Comparison of ENCODE assay signal across 33 cellular contexts in genomic region chr1:22983944-22984343, GRCh38. TPM values are rescaled to one million over a fixed set of nuclear protein-coding genes. Genes with fewer than 3 reads are reported as not detected.
"Had no signal": no experiment of that assay in that cellular context is flagged by ENCODE, and none has a peak within 500 bp of the region (broad histone marks: within the 10 kb centered on the region; RNA-seq: fewer than 3 reads in every experiment).

No MANE protein-coding gene starts in this region.

- H3K27ac Mint-ChIP-seq: activated CD4-positive, alpha-beta T cell treated with anti-CD3 and anti-CD28 coated beads, Interleukin-2, amount 10 ng/mL, durations not matched to agents 7 days and 5 days; activated CD8-positive, alpha-beta T cell treated with anti-CD3 and anti-CD28 coated beads, Interleukin-2, amount 10 ng/mL, durations not matched to agents 7 days and 5 days; activated naive CD4-positive, alpha-beta T cell treated with anti-CD3 and anti-CD28 coated beads for 36 hours; activated naive CD4-positive, alpha-beta T cell treated with anti-CD3 and anti-CD28 coated beads, Interleukin-2, amount 50 U/mL, for 72 hours; activated T-helper 1 cell treated with anti-CD3 and anti-CD28 coated beads, Interleukin-12 subunit alpha, Interleukin-12 subunit beta, Interleukin-2, Interleukin-4 antibody, amounts not matched to agents 30 ng/mL and 10 ng/mL and 1 ng/mL, durations not matched to agents 14 hours and 24 hours and 36 hours; T-helper 1 cell treated with Interleukin-12 subunit alpha and Interleukin-12 subunit beta and Interleukin-4 antibody, amounts not matched to agents 30 μg/mL and 1 μg/mL, for 36 hours; T-helper 2 cell treated with Interferon-gamma antibody and Interleukin-4, amounts not matched to agents 5 μg/mL and 100 μg/mL, for 36 hours had no signal

- H3K4me3 Mint-ChIP-seq: activated CD4-positive, alpha-beta T cell treated with anti-CD3 and anti-CD28 coated beads, Interleukin-2, amount 10 ng/mL, durations not matched to agents 7 days and 5 days; activated CD8-positive, alpha-beta T cell treated with anti-CD3 and anti-CD28 coated beads, Interleukin-2, amount 10 ng/mL, durations not matched to agents 7 days and 5 days; activated naive CD4-positive, alpha-beta T cell treated with anti-CD3 and anti-CD28 coated beads for 36 hours; activated T-cell treated with anti-CD3 and anti-CD28 coated beads, Interleukin-2, amount 50 U/mL, for 4 hours; activated T-helper 1 cell treated with anti-CD3 and anti-CD28 coated beads, Interleukin-12 subunit alpha, Interleukin-12 subunit beta, Interleukin-2, Interleukin-4 antibody, amounts not matched to agents 30 ng/mL and 10 ng/mL and 1 ng/mL, durations not matched to agents 14 hours and 24 hours and 36 hours; T-helper 1 cell treated with Interleukin-12 subunit alpha and Interleukin-12 subunit beta and Interleukin-4 antibody, amounts not matched to agents 30 μg/mL and 1 μg/mL, for 36 hours; T-helper 2 cell treated with Interferon-gamma antibody and Interleukin-4, amounts not matched to agents 5 μg/mL and 100 μg/mL, for 36 hours had no signal

- H3K27me3 ChIP-seq: adrenal gland, body of pancreas, breast epithelium had no signal

- H3K4me1 ChIP-seq: body of pancreas, breast epithelium had no signal

- H3K27ac ChIP-seq: adrenal gland, body of pancreas, breast epithelium, KMS-11, RWPE1 had no signal

- H3K4me2 ChIP-seq: KMS-11 had no signal

- H3K36me3 Mint-ChIP-seq: activated naive CD4-positive, alpha-beta T cell treated with anti-CD3 and anti-CD28 coated beads, Interleukin-2, amount 50 U/mL, for 72 hours had no signal

- H3K9ac ChIP-seq: KMS-11 had no signal

- H3K36me3 ChIP-seq: adrenal gland, breast epithelium had no signal

- DNase-seq: activated CD4-positive, alpha-beta T cell treated with anti-CD3 and anti-CD28 coated beads, Interleukin-2, amount 10 ng/mL, durations not matched to agents 7 days and 5 days; activated CD4-positive, alpha-beta T cell treated with anti-CD3 and anti-CD28 coated beads, Interleukin-2, amount 50 U/mL, for 48 hours; activated CD8-positive, alpha-beta T cell treated with anti-CD3 and anti-CD28 coated beads, Interleukin-2, amount 10 ng/mL, durations not matched to agents 7 days and 5 days; activated gamma-delta T cell treated with Interleukin-2 at 50 U/mL for 16 hours; activated naive CD4-positive, alpha-beta T cell treated with anti-CD3 and anti-CD28 coated beads for 36 hours; activated T-cell treated with anti-CD3 and anti-CD28 coated beads, Interleukin-2, amount 50 U/mL, for 4 hours; body of pancreas; NCI-H1105; NCI-H1417 treated with DMSO at 0.1 percent for 48 hours; NCI-H187 treated with DMSO at 0.1 percent for 48 hours; NCI-H2081; NCI-H2171 treated with DMSO at 0.1 percent for 48 hours; NCI-H345; NCI-H524 treated with DMSO at 0.1 percent for 48 hours; NCI-H748 treated with DMSO at 0.1 percent for 48 hours; NK-92 treated with Interleukin-12 subunit alpha and Interleukin-12 subunit beta, amount 100 ng/mL, for 24 hours; PC-3; SIG-M5 had no signal

- H3K4me1 Mint-ChIP-seq: activated CD4-positive, alpha-beta T cell treated with anti-CD3 and anti-CD28 coated beads, Interleukin-2, amount 10 ng/mL, durations not matched to agents 7 days and 5 days had no signal

- ATAC-seq: activated CD8-positive, alpha-beta T cell treated with anti-CD3 and anti-CD28 coated beads, Interleukin-2, amount 10 ng/mL, durations not matched to agents 7 days and 5 days; activated naive CD4-positive, alpha-beta T cell treated with anti-CD3 and anti-CD28 coated beads, Interleukin-2, amount 50 U/mL, for 72 hours; activated T-cell treated with anti-CD3 and anti-CD28 coated beads, Interleukin-2, amount 50 U/mL, for 4 hours; body of pancreas; PC-3; Right ventricle myocardium inferior; SK-N-SH treated with all-trans-retinoic acid at 6 μM for 48 hours had no signal

- H3K4me3 ChIP-seq: adrenal gland, body of pancreas, breast epithelium had no signal

- H3K9me3 ChIP-seq: adrenal gland, body of pancreas, breast epithelium had no signal

- H3K9me3 Mint-ChIP-seq: activated naive CD4-positive, alpha-beta T cell treated with anti-CD3 and anti-CD28 coated beads for 36 hours; activated naive CD4-positive, alpha-beta T cell treated with anti-CD3 and anti-CD28 coated beads, Interleukin-2, amount 50 U/mL, for 72 hours; activated T-cell treated with anti-CD3 and anti-CD28 coated beads, Interleukin-2, amount 50 U/mL, for 4 hours; activated T-helper 1 cell treated with anti-CD3 and anti-CD28 coated beads, Interleukin-12 subunit alpha, Interleukin-12 subunit beta, Interleukin-2, Interleukin-4 antibody, amounts not matched to agents 30 ng/mL and 10 ng/mL and 1 ng/mL, durations not matched to agents 14 hours and 24 hours and 36 hours; T-helper 1 cell treated with Interleukin-12 subunit alpha and Interleukin-12 subunit beta and Interleukin-4 antibody, amounts not matched to agents 30 μg/mL and 1 μg/mL, for 36 hours; T-helper 2 cell treated with Interferon-gamma antibody and Interleukin-4, amounts not matched to agents 5 μg/mL and 100 μg/mL, for 36 hours had no signal

RNA-seq across cellular contexts. Expression of gene LACTBL1, which starts 11.3 kb away (rescaled TPM):
- total RNA-seq: activated CD4-positive, alpha-beta T cell treated with anti-CD3 and anti-CD28 coated beads, Interleukin-2, amount 10 ng/mL, durations not matched to agents 7 days and 5 days; activated CD8-positive, alpha-beta T cell treated with anti-CD3 and anti-CD28 coated beads, Interleukin-2, amount 10 ng/mL, durations not matched to agents 7 days and 5 days; activated naive CD4-positive, alpha-beta T cell treated with anti-CD3 and anti-CD28 coated beads for 36 hours; activated naive CD4-positive, alpha-beta T cell treated with anti-CD3 and anti-CD28 coated beads, Interleukin-2, amount 50 U/mL, for 72 hours; activated T-cell treated with anti-CD3 and anti-CD28 coated beads, Interleukin-2, amount 50 U/mL, for 4 hours; activated T-helper 1 cell treated with anti-CD3 and anti-CD28 coated beads, Interleukin-12 subunit alpha, Interleukin-12 subunit beta, Interleukin-2, Interleukin-4 antibody, amounts not matched to agents 30 ng/mL and 10 ng/mL and 1 ng/mL, durations not matched to agents 14 hours and 24 hours and 36 hours; adrenal gland; astrocyte; body of pancreas; breast epithelium; cardiac septum; M059J; NCI-H460; PC-3; Right ventricle myocardium inferior; SK-MEL-5 had no signal

RNA-seq across cellular contexts. Expression of gene TEX46, which starts 31.7 kb away (rescaled TPM):
- total RNA-seq: activated CD4-positive, alpha-beta T cell treated with anti-CD3 and anti-CD28 coated beads, Interleukin-2, amount 10 ng/mL, durations not matched to agents 7 days and 5 days; activated CD8-positive, alpha-beta T cell treated with anti-CD3 and anti-CD28 coated beads, Interleukin-2, amount 10 ng/mL, durations not matched to agents 7 days and 5 days; activated naive CD4-positive, alpha-beta T cell treated with anti-CD3 and anti-CD28 coated beads for 36 hours; activated naive CD4-positive, alpha-beta T cell treated with anti-CD3 and anti-CD28 coated beads, Interleukin-2, amount 50 U/mL, for 72 hours; activated T-cell treated with anti-CD3 and anti-CD28 coated beads, Interleukin-2, amount 50 U/mL, for 4 hours; activated T-helper 1 cell treated with anti-CD3 and anti-CD28 coated beads, Interleukin-12 subunit alpha, Interleukin-12 subunit beta, Interleukin-2, Interleukin-4 antibody, amounts not matched to agents 30 ng/mL and 10 ng/mL and 1 ng/mL, durations not matched to agents 14 hours and 24 hours and 36 hours; adrenal gland; astrocyte; body of pancreas; breast epithelium; cardiac septum; M059J; NCI-H460; PC-3; Right ventricle myocardium inferior; SK-MEL-5 had no signal
